In genomic region chr13:75489502-75490263, GRCh38 we compare ENCODE assay signal across 10 cellular contexts. TPM values are rescaled to one million over a fixed set of nuclear protein-coding genes. Genes with fewer than 3 reads are reported as not detected.
DNase-seq lines count a peak whose midpoint lies in the region; ATAC-seq, FAIRE-seq and TF ChIP-seq lines count a peak whose summit lies in the region.
"Had no signal": no experiment of that assay in that cellular context is flagged by ENCODE, and none has a peak within 500 bp of the region (broad histone marks: within the 10 kb centered on the region; RNA-seq: fewer than 3 reads in every experiment).

No MANE protein-coding gene starts in this region.

- peak; percentile 87 for ATAC-seq in GM21529 (IDR thresholded peaks at IDR 0.05; ENCODE audit: unreplicated experiment)
- no peak for ATAC-seq in stimulated activated memory B cell treated with anti-CD40 and anti-IgM and Interleukin-4, amounts not matched to agents 10 μg/mL and 1 μg/mL and 100 μg/mL, for 72 hours

- FAIRE-seq in GM12891 (lab: Jason Lieb, UNC) (peak; percentile 65), endometrium (lab: Jason Lieb, UNC) (peak; percentile 31)

- H3K9me3 ChIP-seq in left ventricle myocardium inferior (replicated peaks) = no peaks in the 10 kb centered on the region
- H3K9me3 ChIP-seq: SJSA1 had no signal

- no peaks in the 10 kb centered on the region for H3K27me3 Mint-ChIP-seq in endothelial cell (ENCODE audit: unreplicated experiment)
- H3K27me3 Mint-ChIP-seq in stimulated activated memory B cell treated with anti-CD40 and anti-IgM and Interleukin-4, amounts not matched to agents 10 μg/mL and 1 μg/mL and 100 μg/mL, for 72 hours = peaks cover 83% of the 10 kb centered on the region

- peaks cover 4% of the 10 kb centered on the region for H3K4me1 Mint-ChIP-seq in endothelial cell (ENCODE audit: unreplicated experiment)
- H3K4me1 Mint-ChIP-seq in stimulated activated memory B cell treated with anti-CD40 and anti-IgM and Interleukin-4, amounts not matched to agents 10 μg/mL and 1 μg/mL and 100 μg/mL, for 72 hours = no peaks in the 10 kb centered on the region

- H3K27ac Mint-ChIP-seq in endothelial cell (ENCODE audit: unreplicated experiment) = no peak overlapping the region
- H3K27ac Mint-ChIP-seq in stimulated activated memory B cell treated with anti-CD40 and anti-IgM and Interleukin-4, amounts not matched to agents 10 μg/mL and 1 μg/mL and 100 μg/mL, for 72 hours = no peak overlapping the region

- H3K36me3 Mint-ChIP-seq in endothelial cell (ENCODE audit: low read depth, unreplicated experiment) = no peaks in the 10 kb centered on the region
- H3K36me3 Mint-ChIP-seq in stimulated activated memory B cell treated with anti-CD40 and anti-IgM and Interleukin-4, amounts not matched to agents 10 μg/mL and 1 μg/mL and 100 μg/mL, for 72 hours = no peaks in the 10 kb centered on the region

- no peaks in the 10 kb centered on the region for H3K27me3 ChIP-seq in left ventricle myocardium inferior (ENCODE audit: low read depth)

- H3K4me3 Mint-ChIP-seq in endothelial cell (ENCODE audit: unreplicated experiment) = no peak overlapping the region
- H3K4me3 Mint-ChIP-seq in stimulated activated memory B cell treated with anti-CD40 and anti-IgM and Interleukin-4, amounts not matched to agents 10 μg/mL and 1 μg/mL and 100 μg/mL, for 72 hours = no peak overlapping the region

- intact Hi-C loops in left ventricle myocardium inferior (cut with micrococcal nuclease) = no loop called here

- no peak overlapping the region for H3K4me3 ChIP-seq in left ventricle myocardium inferior
- H3K4me3 ChIP-seq: SJSA1 had no signal

- TF ChIP-seq CTCF in left ventricle myocardium inferior (IDR thresholded peaks at IDR 0.05; ENCODE audit: borderline replicate concordance) (no peak), endothelial cell (IDR thresholded peaks at IDR 0.05; ENCODE audit: unreplicated experiment) (no peak)

- no peak for TF ChIP-seq POLR2A in GM12891 (IDR thresholded peaks at IDR 0.05; ENCODE audit: low read depth, low read length)

- H3K36me3 ChIP-seq in left ventricle myocardium inferior = no peaks in the 10 kb centered on the region
- H3K36me3 ChIP-seq: SJSA1 had no signal

- no peaks in the 10 kb centered on the region for H3K4me1 ChIP-seq in left ventricle myocardium inferior

- no peak overlapping the region for H3K27ac ChIP-seq in left ventricle myocardium inferior (replicated peaks)
- H3K27ac ChIP-seq: SJSA1 had no signal

- DNase-seq in GM12891 (ENCODE audit: insufficient read length, low spot score) = no peak
- peak; percentile 15 for DNase-seq in HPDE6-E6E7 (ENCODE audit: extremely low spot score)
- DNase-seq in left ventricle myocardium inferior = no peak
- no peak for DNase-seq in endothelial cell (ENCODE audit: low spot score)
- DNase-seq in NCI-H2107 (lab: John Stamatoyannopoulos, UW) = no peak
- DNase-seq: left cardiac atrium had no signal

- no peaks in the 10 kb centered on the region for H3K9me3 Mint-ChIP-seq in endothelial cell (ENCODE audit: unreplicated experiment)
- H3K9me3 Mint-ChIP-seq in stimulated activated memory B cell treated with anti-CD40 and anti-IgM and Interleukin-4, amounts not matched to agents 10 μg/mL and 1 μg/mL and 100 μg/mL, for 72 hours = no peaks in the 10 kb centered on the region

TF ChIP-seq in GM12891, 5 proteins besides CTCF, POLR2A, EP300 and RAD21:
- TF ChIP-seq PAX5 (IDR thresholded peaks at IDR 0.05; ENCODE audit: insufficient read depth, low read length, severe bottlenecking) = no peak
- TF ChIP-seq TAF1 (IDR thresholded peaks at IDR 0.05; ENCODE audit: low read depth, low read length) = no peak
- no peak for TF ChIP-seq POU2F2 (IDR thresholded peaks at IDR 0.05; ENCODE audit: low read depth, low read length)
- TF ChIP-seq SPI1 (IDR thresholded peaks at IDR 0.05; ENCODE audit: low read depth, low read length) = peak; percentile 48; the same call in 1 of the 2 replicates
- no peak for TF ChIP-seq POLR2AphosphoS5 (IDR thresholded peaks at IDR 0.05; ENCODE audit: low read depth, low read length)

RNA-seq across cellular contexts. Expression of gene TBC1D4, which starts 7.7 kb away (rescaled TPM):
- 10.0 TPM for polyA plus RNA-seq in GM12891 (2012; ENCODE audit: low read depth, missing spikeins)
- total RNA-seq in left ventricle myocardium inferior (97.5 TPM), endothelial cell (ENCODE audit: unreplicated experiment) (47.2 TPM)

RNA-seq across cellular contexts. Expression of gene COMMD6, which starts 48.0 kb away (rescaled TPM):
- polyA plus RNA-seq in GM12891 (2012; ENCODE audit: low read depth, missing spikeins) = 293 TPM
- total RNA-seq in left ventricle myocardium inferior (145 TPM), endothelial cell (ENCODE audit: unreplicated experiment) (137 TPM)

RNA-seq across cellular contexts. Expression of gene UCHL3, which starts 59.9 kb away (rescaled TPM):
- 41.4 TPM for polyA plus RNA-seq in GM12891 (2012; ENCODE audit: low read depth, missing spikeins)
- total RNA-seq in left ventricle myocardium inferior = 23.2 TPM
- total RNA-seq in endothelial cell (ENCODE audit: unreplicated experiment) = 27.5 TPM
